8 cellular contexts compared by ENCODE assay signal in the genomic region with DNA sequence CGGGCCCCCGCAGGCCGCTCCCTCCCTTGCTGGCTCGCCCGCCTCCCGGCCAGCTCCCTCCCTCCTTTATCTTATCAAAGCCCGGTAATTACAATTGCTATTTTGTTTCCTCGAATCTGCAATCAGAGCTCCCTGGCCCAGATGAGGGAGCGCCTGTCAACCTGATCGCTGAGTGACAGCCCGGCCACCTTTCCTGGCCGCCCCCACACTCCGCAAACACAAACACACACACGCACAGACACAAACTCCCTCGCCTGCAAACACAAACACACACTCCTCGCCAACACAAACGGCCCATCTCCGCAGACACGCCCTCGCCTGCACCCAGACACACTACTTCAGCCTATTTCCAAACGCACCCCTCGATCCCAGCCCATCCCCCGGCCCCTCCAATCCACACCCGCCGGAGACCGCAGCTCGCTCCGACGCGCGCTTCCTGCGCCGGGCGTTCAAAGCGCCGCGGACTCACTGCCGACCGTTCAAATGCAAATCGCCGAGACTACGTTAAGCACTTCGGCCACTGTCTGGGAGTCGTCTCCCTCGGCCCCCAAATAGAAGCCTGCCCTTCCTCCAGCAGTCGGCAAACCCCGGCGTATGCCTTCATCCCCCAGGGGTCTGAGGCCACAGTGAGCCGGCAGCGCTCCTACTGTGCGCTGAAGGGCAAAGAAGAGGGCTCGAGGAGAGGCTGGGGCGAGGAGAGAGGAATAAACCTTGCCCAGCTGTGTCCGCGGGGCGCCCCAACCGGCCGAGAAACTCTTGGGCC. TPM values are rescaled to one million over a fixed set of nuclear protein-coding genes. Genes with fewer than 3 reads are reported as not detected.
DNase-seq lines count a peak whose midpoint lies in the region; ATAC-seq, FAIRE-seq and TF ChIP-seq lines count a peak whose summit lies in the region.

No MANE protein-coding gene starts in this region.

- TF ChIP-seq CTCF in GM06990 (IDR thresholded peaks at IDR 0.05; ENCODE audit: insufficient read depth, low read length, poor library complexity, severe bottlenecking) (no peak), nephron (IDR thresholded peaks at IDR 0.05; ENCODE audit: unreplicated experiment in 3 of 3) (no peak)

- H3K4me1 Mint-ChIP-seq in T-cell, result peaks cover 52 to 70% (median 55%) of the 10 kb centered on the region in 3 donors
- H3K4me1 Mint-ChIP-seq in nephron, result peaks cover 39% of the 10 kb centered on the region

- no peak for FAIRE-seq in urothelium cell line (lab: Jason Lieb, UNC)

- peaks cover 32 to 39% of the 10 kb centered on the region in 2 donors for H3K27me3 Mint-ChIP-seq in T-cell
- peaks cover 75% of the 10 kb centered on the region for H3K27me3 Mint-ChIP-seq in nephron (ENCODE audit: low read depth)

- H3K9me3 Mint-ChIP-seq in T-cell (no peaks in the 10 kb centered on the region), nephron (no peaks in the 10 kb centered on the region)

- H3K4me3 ChIP-seq in GM06990 (replicated peaks; ENCODE audit: low read depth, low read length), result peak overlapping the region; percentile 57

- H3K27ac Mint-ChIP-seq in T-cell, result no peak overlapping the region
- peak overlapping the region in 1 of 3 experiments; percentile 2 for H3K27ac Mint-ChIP-seq in nephron

- H3K4me3 Mint-ChIP-seq in T-cell (peak overlapping the region; percentile 73 to 97 (median 75)), nephron (peak overlapping the region; percentile 68 to 74 (median 74))

- DNase-seq in GM06990 (ENCODE audit: extremely low read depth, insufficient read length) (peak; percentile 67), T-cell (peak in 2 of 34 experiments; percentile 26 to 29), NOMO-1 treated with dmso at 0.1 percent for 144 hours (lab: John Stamatoyannopoulos, UW; ENCODE audit: unreplicated experiment) (no peak), urothelium cell line (ENCODE audit: low spot score) (no peak), foreskin melanocyte (no peak)

- peaks cover 2% of the 10 kb centered on the region; the same call in 1 of the 2 replicates for H3K27me3 ChIP-seq in GM06990 (replicated peaks; ENCODE audit: control insufficient read depth, insufficient read depth, low read length)

- ATAC-seq in T-cell (replicated peaks in 1 of 4) (peak in 2 of 4 experiments; percentile 7 to 11), esophagus mucosa (peak; percentile 3), HG03196 (IDR thresholded peaks at IDR 0.05; ENCODE audit: unreplicated experiment) (no peak)

- POLR2A ChIA-PET in T-cell (lab: Charles Lee), result no interaction called here

- CTCF ChIA-PET in T-cell (lab: Charles Lee), result interaction anchor here (0.7 to 1.2 kb wide), 2 partner anchors 17 to 154 kb away, joined by 3 to 4 read pairs; no protein-coding TSS in a partner anchor

- H3K36me3 Mint-ChIP-seq in T-cell (no peaks in the 10 kb centered on the region), nephron (ENCODE audit: low read depth) (peaks cover 12% of the 10 kb centered on the region)

- H3K36me3 ChIP-seq in GM06990 (ENCODE audit: control insufficient read depth, insufficient read depth, low read length), result no peaks in the 10 kb centered on the region

RNA-seq across cellular contexts. Expression of a gene that starts 3.0 kb away (rescaled TPM):
- total RNA-seq in T-cell, result not detected
- not detected for total RNA-seq in esophagus mucosa

RNA-seq across cellular contexts. Expression of a gene that starts 4.3 kb away (rescaled TPM):
- total RNA-seq in T-cell (10 to 100 TPM; 13.1 to 29.7 (median 26.0) TPM), esophagus mucosa (70.2 TPM)

RNA-seq across cellular contexts. Expression of a gene that starts 39.3 kb away (rescaled TPM):
- 100 to 1,000 TPM; 232 to 364 (median 244) TPM for total RNA-seq in T-cell
- 54.4 TPM for total RNA-seq in esophagus mucosa
